ENCODE assay signal across 8 cellular contexts in genomic region chr2:165573534-165574461, GRCh38.
DNase-seq lines count a peak whose midpoint lies in the region; ATAC-seq, FAIRE-seq and TF ChIP-seq lines count a peak whose summit lies in the region.

No MANE protein-coding gene starts in this region.

- peak overlapping the region in 1 of 4 donors; percentile 23 for H3K27ac ChIP-seq in body of pancreas
- H3K27ac ChIP-seq in small intestine (ENCODE audit: low read depth in 1 of 2, low read length in 1 of 2): no peak overlapping the region

- in situ Hi-C loops in Caki2 (cut with HindIII; ENCODE audit: low pct_unique_long_range_greater_than_20kb, low sequenced_read_pairs): no loop called here

- ATAC-seq in body of pancreas: peak; percentile 95

- 14 to 15% methylated on average over 17 of the region's 17 CpGs for WGBS in body of pancreas, 2 donors
- 10 to 29% (median 21%) methylated on average over 17 of the region's 17 CpGs for WGBS in small intestine, 3 donors

- H3K27me3 ChIP-seq in body of pancreas (no peaks in the 10 kb centered on the region), small intestine (ENCODE audit: control insufficient read depth in 2 of 2, insufficient read depth in 2 of 2, low read length in 2 of 2) (no peaks in the 10 kb centered on the region)

- H3K4me3 ChIP-seq in body of pancreas (peak overlapping the region in 1 of 2 donors; percentile 16), small intestine (ENCODE audit: low read depth in 1 of 2, low read length in 2 of 2) (peak overlapping the region in 1 of 2 donors; percentile 44)

- DNase-seq in Caki2 (ENCODE audit: low read depth) (peak; percentile 70), NCI-H2107 (lab: John Stamatoyannopoulos, UW) (peak; percentile 48), body of pancreas (peak; percentile 68 to 79 (median 76)), iris pigment epithelial cell (ENCODE audit: low read depth) (peak; percentile 8), small intestine (peak; percentile 88), germinal center (ENCODE audit: low spot score) (no peak), GM12891 (ENCODE audit: insufficient read length, low spot score) (no peak)
- DNase-seq in activated CD4-positive, alpha-beta T cell treated with anti-CD3 and anti-CD28 coated beads, Interleukin-2, amount 50 U/mL, for 48 hours: no peak

- TF ChIP-seq POLR2A in body of pancreas (IDR thresholded peaks at IDR 0.05) (no peak), GM12891 (IDR thresholded peaks at IDR 0.05; ENCODE audit: low read depth, low read length) (no peak)

- H3K4me1 ChIP-seq in body of pancreas (no peaks in the 10 kb centered on the region), small intestine (ENCODE audit: control insufficient read depth in 2 of 2, insufficient read depth in 1 of 2, low read depth in 1 of 2, low read length in 1 of 2) (no peaks in the 10 kb centered on the region)

- no peak for TF ChIP-seq CTCF in body of pancreas (IDR thresholded peaks at IDR 0.05)

- H3K36me3 ChIP-seq in body of pancreas (replicated peaks in 1 of 2; ENCODE audit: insufficient read depth in 1 of 2, low read depth in 2 of 2): no peaks in the 10 kb centered on the region
- no peaks in the 10 kb centered on the region for H3K36me3 ChIP-seq in small intestine (ENCODE audit: control insufficient read depth in 2 of 2, insufficient read depth in 2 of 2, low read length in 2 of 2)

- H3K9me3 ChIP-seq in body of pancreas (no peaks in the 10 kb centered on the region), small intestine (ENCODE audit: control insufficient read depth, low read depth) (no peaks in the 10 kb centered on the region)

- FAIRE-seq in small intestine (lab: Jason Lieb, UNC): no peak
- no peak for FAIRE-seq in GM12891 (lab: Jason Lieb, UNC)

- intact Hi-C loops in body of pancreas (cut with DNase I): no loop called here

TF ChIP-seq in GM12891, 5 proteins besides CTCF, POLR2A, EP300 and RAD21:
- TF ChIP-seq POU2F2 (IDR thresholded peaks at IDR 0.05; ENCODE audit: low read depth, low read length): no peak
- no peak for TF ChIP-seq POLR2AphosphoS5 (IDR thresholded peaks at IDR 0.05; ENCODE audit: low read depth, low read length)
- TF ChIP-seq SPI1 (IDR thresholded peaks at IDR 0.05; ENCODE audit: low read depth, low read length): no peak
- no peak for TF ChIP-seq PAX5 (IDR thresholded peaks at IDR 0.05; ENCODE audit: insufficient read depth, low read length, severe bottlenecking)
- no peak for TF ChIP-seq TAF1 (IDR thresholded peaks at IDR 0.05; ENCODE audit: low read depth, low read length)

Comparison
In these comparisons a context has a peak if more than half of its experiments do, and no peak if none do; other contexts are left out.
1. DNase-seq: peak in Caki2 (single experiment), NCI-H2107 (single experiment), body of pancreas (4 of 4), iris pigment epithelial cell (single experiment) and small intestine (single experiment); none in activated CD4-positive, alpha-beta T cell treated with anti-CD3 and anti-CD28 coated beads, Interleukin-2, amount 50 U/mL, for 48 hours (0 of 2), germinal center (single experiment) and GM12891 (single experiment).